9 cellular contexts compared by ENCODE assay signal in the genomic region with DNA sequence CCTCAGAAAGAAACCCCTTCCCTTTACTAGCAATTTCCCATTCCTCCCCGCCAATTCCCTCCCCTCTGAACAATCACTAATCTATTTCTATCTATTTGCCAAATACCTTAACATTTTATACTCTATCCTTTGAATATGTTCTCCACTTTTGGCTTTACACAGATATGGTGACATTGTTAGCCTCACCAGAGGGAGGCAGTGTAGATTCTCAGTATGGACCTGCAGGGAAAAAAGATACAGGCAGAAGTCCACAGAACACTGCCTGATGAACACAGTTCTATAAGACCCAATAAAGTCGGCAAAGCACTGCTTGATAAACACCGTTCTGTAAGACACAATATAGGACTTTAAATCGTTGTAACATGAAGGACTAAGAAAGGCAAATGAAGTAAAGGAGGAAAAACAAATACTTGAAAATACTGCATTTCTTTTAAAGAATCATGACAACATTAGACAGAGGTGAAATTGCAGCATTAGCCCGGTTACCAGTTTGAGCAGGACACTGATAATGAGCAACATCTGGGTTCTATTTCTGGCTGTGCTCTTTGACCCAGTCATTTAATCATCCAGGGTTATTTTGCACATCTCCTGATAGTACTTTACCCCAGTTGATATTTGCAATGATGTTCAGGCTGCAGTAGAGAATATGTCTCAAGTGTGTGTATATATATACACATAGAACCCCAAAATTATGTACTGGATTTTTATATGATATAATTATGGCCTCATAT.
DNase-seq lines count a peak whose midpoint lies in the region; ATAC-seq and TF ChIP-seq lines count a peak whose summit lies in the region.
"Had no signal": no experiment of that assay in that cellular context is flagged by ENCODE, and none has a peak within 500 bp of the region (broad histone marks: within the 10 kb centered on the region; RNA-seq: fewer than 3 reads in every experiment).

No MANE protein-coding gene starts in this region.

- H3K4me1 ChIP-seq in body of pancreas, result peaks cover 7% of the 10 kb centered on the region

- H3K36me3 ChIP-seq in body of pancreas (replicated peaks in 1 of 2; ENCODE audit: insufficient read depth in 1 of 2, low read depth in 2 of 2), result peaks cover 0 to 3% of the 10 kb centered on the region in 2 donors

- DNase-seq in AG10803 (ENCODE audit: low read depth) (no peak), NCI-H82 (lab: John Stamatoyannopoulos, UW) (peak; percentile 64), body of pancreas (peak in 2 of 4 donors; percentile 24 to 28), left colon (peak in 1 of 2 donors; percentile 9)
- DNase-seq in activated effector memory CD4-positive, alpha-beta T cell treated with anti-CD3 and anti-CD28 coated beads, Interleukin-2, amount 50 U/mL, for 16 hours, result no peak
- no peak for DNase-seq in stimulated activated CD4-positive, alpha-beta T cell treated with anti-CD3 and anti-CD28 coated beads, Interleukin-1b, Interleukin-23, amount 100 ng/mL, for 48 hours

- H3K9me3 ChIP-seq in body of pancreas, result no peaks in the 10 kb centered on the region

- no peak overlapping the region for H3K27ac ChIP-seq in body of pancreas
- H3K27ac ChIP-seq: epithelial cell of prostate had no signal

- H3K4me3 ChIP-seq in AG10803 (ENCODE audit: low read length) (no peak overlapping the region), body of pancreas (no peak overlapping the region)

- TF ChIP-seq CTCF in AG10803 (conservative IDR thresholded peaks at IDR 0.05; ENCODE audit: low read length), result peak; percentile 63
- peak in 5 of 7 experiments; percentile 22 to 48 (median 44) for TF ChIP-seq CTCF in body of pancreas (IDR thresholded peaks at IDR 0.05)

- no peak for TF ChIP-seq POLR2A in body of pancreas (IDR thresholded peaks at IDR 0.05)

- H3K27me3 ChIP-seq in body of pancreas, result no peaks in the 10 kb centered on the region

- 47 to 49% methylated on average over 5 of the region's 5 CpGs for WGBS in body of pancreas, 2 donors

- intact Hi-C loops in body of pancreas (cut with DNase I), result loop anchor here (10.0 kb wide), 2 partner anchors 353 to 633 kb away; no protein-coding TSS in a partner anchor
- intact Hi-C loops in left colon (cut with DNase I, micrococcal nuclease), result loop anchor here in 1 of 2 donors (10.0 kb wide), 3 partner anchors 353 to 633 kb away; no protein-coding TSS in a partner anchor

- ATAC-seq in GM18868 (IDR thresholded peaks at IDR 0.05; ENCODE audit: unreplicated experiment) (peak; percentile 30), body of pancreas (no peak), left colon (peak; percentile 76), GM18870 (IDR thresholded peaks at IDR 0.05; ENCODE audit: unreplicated experiment) (no peak)

Comparison
In these comparisons a context has a peak if more than half of its experiments do, and no peak if none do; other contexts are left out.
1. ATAC-seq: peak in GM18868 (single experiment) and left colon (single experiment); none in body of pancreas (single experiment) and GM18870 (single experiment).